9 cellular contexts compared by ENCODE assay signal in the genomic region with DNA sequence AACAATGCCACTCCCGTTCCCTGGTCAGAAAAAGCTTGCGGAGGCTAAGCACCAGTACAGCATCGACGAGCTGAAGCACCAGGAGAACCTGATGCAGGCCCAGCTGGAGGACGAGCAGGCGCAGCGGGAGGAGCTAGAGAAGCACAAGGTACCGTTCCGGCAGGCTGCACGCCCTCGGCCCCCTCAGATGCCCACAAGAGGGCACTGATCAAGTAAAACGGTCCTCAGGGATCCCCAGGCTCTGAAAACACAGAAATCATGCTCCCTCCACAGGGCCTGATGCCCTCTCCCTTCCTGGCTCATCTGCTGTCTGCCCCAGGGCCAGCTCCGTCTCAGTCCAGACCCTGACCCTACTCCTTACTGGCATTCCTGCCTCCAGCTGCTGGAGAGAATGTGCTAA. TPM values are rescaled to one million over a fixed set of nuclear protein-coding genes. Genes with fewer than 3 reads are reported as not detected.
DNase-seq lines count a peak whose midpoint lies in the region; ATAC-seq and TF ChIP-seq lines count a peak whose summit lies in the region.
"Had no signal": no experiment of that assay in that cellular context is flagged by ENCODE, and none has a peak within 500 bp of the region (broad histone marks: within the 10 kb centered on the region; RNA-seq: fewer than 3 reads in every experiment).

No MANE protein-coding gene starts in this region.

- H3K4me1 Mint-ChIP-seq in central memory CD8-positive, alpha-beta T cell, result peaks cover 4% of the 10 kb centered on the region
- H3K4me1 Mint-ChIP-seq in naive thymus-derived CD8-positive, alpha-beta T cell, result peaks cover 0 to 7% (median 2%) of the 10 kb centered on the region in 4 donors

- H3K27ac ChIP-seq in thyroid gland, result no peak overlapping the region
- H3K27ac ChIP-seq: KMS-11 had no signal

- intact Hi-C loops in thyroid gland (cut with DNase I), result loop anchor here (10.0 kb wide), 1 partner anchor 61 kb away; no protein-coding TSS in a partner anchor

- H3K4me1 ChIP-seq in thyroid gland, result no peaks in the 10 kb centered on the region

- no peaks in the 10 kb centered on the region for H3K27me3 Mint-ChIP-seq in central memory CD8-positive, alpha-beta T cell
- no peaks in the 10 kb centered on the region for H3K27me3 Mint-ChIP-seq in naive thymus-derived CD8-positive, alpha-beta T cell

- ATAC-seq in central memory CD8-positive, alpha-beta T cell (replicated peaks; ENCODE audit: extremely low read depth, poor library complexity, severe bottlenecking), result no peak
- ATAC-seq in naive thymus-derived CD8-positive, alpha-beta T cell, result peak; percentile 73 to 78

- TF ChIP-seq POLR2A in thyroid gland (IDR thresholded peaks at IDR 0.05), result no peak

- H3K4me3 ChIP-seq in thyroid gland (replicated peaks in 1 of 3), result no peak overlapping the region

- H3K36me3 Mint-ChIP-seq in central memory CD8-positive, alpha-beta T cell (ENCODE audit: insufficient read depth), result no peaks in the 10 kb centered on the region
- no peaks in the 10 kb centered on the region for H3K36me3 Mint-ChIP-seq in naive thymus-derived CD8-positive, alpha-beta T cell

- no peak for TF ChIP-seq CTCF in thyroid gland (IDR thresholded peaks at IDR 0.05)

- no peaks in the 10 kb centered on the region for H3K9me3 Mint-ChIP-seq in central memory CD8-positive, alpha-beta T cell
- no peaks in the 10 kb centered on the region for H3K9me3 Mint-ChIP-seq in naive thymus-derived CD8-positive, alpha-beta T cell

- POLR2A ChIA-PET in naive thymus-derived CD8-positive, alpha-beta T cell (lab: Charles Lee), result interaction anchor here (0.7 kb wide), 1 partner anchor 322 kb away, joined by 3 read pairs; no protein-coding TSS in a partner anchor

- no peak overlapping the region for H3K4me3 Mint-ChIP-seq in central memory CD8-positive, alpha-beta T cell
- H3K4me3 Mint-ChIP-seq in naive thymus-derived CD8-positive, alpha-beta T cell, result no peak overlapping the region

- WGBS in thyroid gland, 2 donors, result 56 to 73% methylated on average over 13 of the region's 13 CpGs

- no peaks in the 10 kb centered on the region for H3K36me3 ChIP-seq in thyroid gland

- H3K27ac Mint-ChIP-seq in central memory CD8-positive, alpha-beta T cell (ENCODE audit: low read depth), result peak overlapping the region; percentile 3
- peak overlapping the region in 2 of 10 donors; percentile 37 to 73 for H3K27ac Mint-ChIP-seq in naive thymus-derived CD8-positive, alpha-beta T cell

- DNase-seq in EH (ENCODE audit: low read depth) (peak; percentile 32), NCI-H1930 (lab: John Stamatoyannopoulos, UW) (peak; percentile 7 to 24), NOMO-1 treated with dmso at 0.1 percent for 144 hours (lab: John Stamatoyannopoulos, UW; ENCODE audit: unreplicated experiment) (no peak), dedifferentiated amniotic fluid mesenchymal stem cell (ENCODE audit: extremely low spot score) (no peak), thyroid gland (no peak), AML-193 (lab: John Stamatoyannopoulos, UW) (no peak)
- DNase-seq in central memory CD8-positive, alpha-beta T cell (ENCODE audit: low spot score in 2 of 2), result no peak
- peak in 9 of 10 donors; percentile 7 to 54 (median 30) for DNase-seq in naive thymus-derived CD8-positive, alpha-beta T cell

- no peaks in the 10 kb centered on the region for H3K9me3 ChIP-seq in thyroid gland

- H3K27me3 ChIP-seq in thyroid gland, result no peaks in the 10 kb centered on the region

RNA-seq across cellular contexts. Expression of gene DRC3, which starts 21.6 kb away (rescaled TPM):
- total RNA-seq in naive thymus-derived CD8-positive, alpha-beta T cell, result 1 to 10 TPM; 1.1 to 1.7 TPM
- polyA plus RNA-seq in naive thymus-derived CD8-positive, alpha-beta T cell, result under 1 TPM in 2 of 3 donors, not detected in 1; 0.31 to 0.91 TPM
- 10 to 100 TPM; 18.5 to 28.7 (median 23.4) TPM for total RNA-seq in thyroid gland

RNA-seq across cellular contexts. Expression of gene TOM1L2, which starts 22.1 kb away (rescaled TPM):
- 10 to 100 TPM; 65.2 to 71.1 TPM for total RNA-seq in naive thymus-derived CD8-positive, alpha-beta T cell
- 10 to 100 TPM in 1 of 3 donors, 1 to 10 TPM in 2; 2.5 to 11.6 (median 7.4) TPM for polyA plus RNA-seq in naive thymus-derived CD8-positive, alpha-beta T cell
- 100 to 1,000 TPM; 138 to 881 (median 257) TPM for total RNA-seq in thyroid gland

RNA-seq across cellular contexts. Expression of gene ATPAF2, which starts 44.7 kb away (rescaled TPM):
- total RNA-seq in naive thymus-derived CD8-positive, alpha-beta T cell, result 10 to 100 TPM; 22.0 to 28.7 TPM
- polyA plus RNA-seq in naive thymus-derived CD8-positive, alpha-beta T cell, result 10 to 100 TPM; 15.3 to 21.8 (median 21.2) TPM
- 10 to 100 TPM; 28.1 to 40.1 (median 36.7) TPM for total RNA-seq in thyroid gland

RNA-seq across cellular contexts. Expression of gene GID4, which starts 44.9 kb away (rescaled TPM):
- total RNA-seq in naive thymus-derived CD8-positive, alpha-beta T cell, result 10 to 100 TPM; 10.4 to 10.7 TPM
- 1 to 10 TPM; 3.4 to 7.1 (median 6.0) TPM for polyA plus RNA-seq in naive thymus-derived CD8-positive, alpha-beta T cell
- 10 to 100 TPM; 12.6 to 16.8 (median 13.5) TPM for total RNA-seq in thyroid gland

Comparison
In these comparisons a context has a peak if more than half of its experiments do, and no peak if none do; other contexts are left out.
1. DNase-seq: peak in EH (single experiment), NCI-H1930 (2 of 2) and naive thymus-derived CD8-positive, alpha-beta T cell (9 of 10); none in central memory CD8-positive, alpha-beta T cell (0 of 2), NOMO-1 treated with dmso at 0.1 percent for 144 hours (single experiment), dedifferentiated amniotic fluid mesenchymal stem cell (single experiment), thyroid gland (0 of 2) and AML-193 (0 of 2).
2. RNA of gene DRC3, which starts 21.6 kb away (total RNA-seq): 18.5 to 28.7 TPM in thyroid gland; 1.1 to 1.7 TPM in naive thymus-derived CD8-positive, alpha-beta T cell; every median in the first group is over 4 times any median in the second.